Comparison of ENCODE assay signal across 9 cellular contexts in the genomic region with DNA sequence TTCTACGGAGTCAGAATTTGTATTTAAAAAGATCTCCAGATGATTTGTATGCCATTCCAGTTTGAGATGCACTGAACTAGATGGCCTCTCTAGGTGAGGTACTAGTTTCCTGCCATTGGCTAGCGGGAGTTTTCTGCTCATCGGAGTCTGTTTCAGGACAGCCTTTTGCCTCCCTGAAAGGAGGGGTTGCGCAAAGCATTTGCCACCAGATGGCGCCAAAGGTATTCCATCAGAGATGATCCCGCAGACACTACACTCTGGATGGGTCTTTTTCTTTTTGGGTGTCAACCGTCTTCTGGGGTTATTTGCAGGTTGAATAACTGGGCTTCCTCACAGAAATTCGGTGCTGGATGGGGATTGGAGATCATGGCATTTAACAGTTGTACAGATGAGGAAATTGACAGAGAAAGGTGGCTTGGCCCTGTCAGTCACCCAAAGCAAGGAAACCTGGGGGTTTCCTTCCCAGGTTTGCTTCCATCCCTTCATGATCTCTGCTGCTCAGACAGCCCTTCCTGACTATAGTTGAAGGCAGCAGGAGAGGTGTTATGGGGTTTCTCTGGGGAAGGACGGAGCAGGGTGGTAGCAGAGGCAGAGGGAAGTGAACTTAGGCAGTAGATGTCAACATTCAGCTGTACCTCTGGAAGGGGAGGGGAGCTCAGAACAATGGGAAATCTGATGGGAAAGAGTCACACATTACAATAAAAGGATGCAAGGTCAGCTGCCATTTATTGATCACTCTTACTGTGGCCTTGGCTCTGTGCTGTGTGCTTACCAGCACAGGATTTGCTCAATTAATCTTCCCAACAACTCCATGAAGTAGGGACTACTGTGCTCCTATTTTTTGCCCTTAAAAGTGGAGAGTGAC.
DNase-seq lines count a peak whose midpoint lies in the region; ATAC-seq, FAIRE-seq and TF ChIP-seq lines count a peak whose summit lies in the region.
"Had no signal": no experiment of that assay in that cellular context is flagged by ENCODE, and none has a peak within 500 bp of the region (broad histone marks: within the 10 kb centered on the region; RNA-seq: fewer than 3 reads in every experiment).

No MANE protein-coding gene starts in this region.

- no peak for FAIRE-seq in HTR-8/SVneo (lab: Jason Lieb, UNC)

- H3K79me2 ChIP-seq in fibroblast of lung (ENCODE audit: control insufficient read depth, insufficient read depth, low read length): no peaks in the 10 kb centered on the region

- TF ChIP-seq CTCF in fibroblast of lung (conservative IDR thresholded peaks at IDR 0.05 in 1 of 2, IDR thresholded peaks at IDR 0.05 in 1 of 2; ENCODE audit: low read depth in 1 of 2, low read length in 2 of 2): peak; percentile 88 to 91
- peak; percentile 97 for TF ChIP-seq CTCF in neural crest cell (conservative IDR thresholded peaks at IDR 0.05)

- H3K27ac Mint-ChIP-seq in neural crest cell (ENCODE audit: unreplicated experiment): peak overlapping the region; percentile 3
- H3K27ac Mint-ChIP-seq in stimulated activated naive CD8-positive, alpha-beta T cell treated with anti-CD3 and anti-CD28 coated beads, Interleukin-15, amount 100 ng/mL, for 72 hours: peak overlapping the region; percentile 44 to 74

- no peak overlapping the region for H2AFZ ChIP-seq in fibroblast of lung (ENCODE audit: low read length)

- H3K27me3 ChIP-seq in fibroblast of lung (ENCODE audit: control insufficient read depth, insufficient read depth, low read length): no peaks in the 10 kb centered on the region

- peaks cover 21% of the 10 kb centered on the region for H3K4me1 Mint-ChIP-seq in neural crest cell
- peaks cover 42% of the 10 kb centered on the region for H3K4me1 Mint-ChIP-seq in stimulated activated naive CD8-positive, alpha-beta T cell treated with anti-CD3 and anti-CD28 coated beads, Interleukin-15, amount 100 ng/mL, for 72 hours

- H3K9me3 ChIP-seq in fibroblast of lung (ENCODE audit: control insufficient read depth, insufficient read depth, low read depth, low read length): no peaks in the 10 kb centered on the region

- H3K27ac ChIP-seq in fibroblast of lung (ENCODE audit: insufficient read depth, low read length): no peak overlapping the region
- H3K27ac ChIP-seq: epithelial cell of prostate had no signal

- no peak overlapping the region for H3K4me2 ChIP-seq in fibroblast of lung (ENCODE audit: extremely low read depth, insufficient read depth, low read length)

- no peak overlapping the region for H3K4me3 ChIP-seq in fibroblast of lung (replicated peaks in 1 of 4; ENCODE audit: control extremely low read depth in 1 of 4, insufficient read depth in 1 of 4, low read depth in 3 of 4, low read length in 4 of 4)

- no peak overlapping the region for H3K9ac ChIP-seq in fibroblast of lung (ENCODE audit: insufficient read depth, low read length)

- no peaks in the 10 kb centered on the region for H3K36me3 Mint-ChIP-seq in neural crest cell (ENCODE audit: low read depth)

- no peak overlapping the region for H3K4me3 Mint-ChIP-seq in neural crest cell
- no peak overlapping the region for H3K4me3 Mint-ChIP-seq in stimulated activated naive CD8-positive, alpha-beta T cell treated with anti-CD3 and anti-CD28 coated beads, Interleukin-15, amount 100 ng/mL, for 72 hours

- peak; percentile 80 for ATAC-seq in GM21423 (IDR thresholded peaks at IDR 0.05; ENCODE audit: unreplicated experiment)
- peak; percentile 89 for ATAC-seq in stimulated activated naive CD8-positive, alpha-beta T cell treated with anti-CD3 and anti-CD28 coated beads, Interleukin-15, amount 100 ng/mL, for 72 hours

- peak; percentile 2 for DNase-seq in DMS 273 treated with DMSO at 0.1 percent for 48 hours (lab: John Stamatoyannopoulos, UW)
- peak; percentile 80 for DNase-seq in HTR-8/SVneo (ENCODE audit: insufficient read length, low spot score)
- peak; percentile 99 for DNase-seq in OCI-M1 (lab: John Stamatoyannopoulos, UW)
- peak; percentile 68 for DNase-seq in activated T-cell treated with anti-CD3 and anti-CD28 coated beads for 4 hours
- DNase-seq in fibroblast of lung (ENCODE audit: low read depth in 2 of 2): peak; percentile 63 to 82
- DNase-seq in neural crest cell (ENCODE audit: low read depth, low spot score): peak; percentile 94
- peak; percentile 72 to 77 for DNase-seq in stimulated activated naive CD8-positive, alpha-beta T cell treated with anti-CD3 and anti-CD28 coated beads, Interleukin-15, amount 100 ng/mL, for 72 hours

- peaks cover 20% of the 10 kb centered on the region for H3K4me1 ChIP-seq in fibroblast of lung (ENCODE audit: control insufficient read depth, extremely low read depth, insufficient read depth, low read length)

- H4K20me1 ChIP-seq in fibroblast of lung (ENCODE audit: control insufficient read depth, extremely low read depth, insufficient read depth, low read length): no peaks in the 10 kb centered on the region

- H3K27me3 Mint-ChIP-seq in neural crest cell (ENCODE audit: low read depth): no peaks in the 10 kb centered on the region
- peaks cover 11% of the 10 kb centered on the region for H3K27me3 Mint-ChIP-seq in stimulated activated naive CD8-positive, alpha-beta T cell treated with anti-CD3 and anti-CD28 coated beads, Interleukin-15, amount 100 ng/mL, for 72 hours

- H3K36me3 ChIP-seq in fibroblast of lung (ENCODE audit: control insufficient read depth, insufficient read depth, low read length): no peaks in the 10 kb centered on the region

- no peaks in the 10 kb centered on the region for H3K9me3 Mint-ChIP-seq in neural crest cell
- peaks cover 0 to under 1% of the 10 kb centered on the region in 2 donors for H3K9me3 Mint-ChIP-seq in stimulated activated naive CD8-positive, alpha-beta T cell treated with anti-CD3 and anti-CD28 coated beads, Interleukin-15, amount 100 ng/mL, for 72 hours

Comparison
In these comparisons a context has a peak if more than half of its experiments do, and no peak if none do; other contexts are left out.
1. DNase-seq: peak in every context shown above with its lines; median percentile 99 in OCI-M1; 94 in neural crest cell; 80 in HTR-8/SVneo; 74 in stimulated activated naive CD8-positive, alpha-beta T cell treated with anti-CD3 and anti-CD28 coated beads, Interleukin-15, amount 100 ng/mL, for 72 hours; 72 in fibroblast of lung; 68 in activated T-cell treated with anti-CD3 and anti-CD28 coated beads for 4 hours; 2 in DMS 273 treated with DMSO at 0.1 percent for 48 hours.